In the genomic region with DNA sequence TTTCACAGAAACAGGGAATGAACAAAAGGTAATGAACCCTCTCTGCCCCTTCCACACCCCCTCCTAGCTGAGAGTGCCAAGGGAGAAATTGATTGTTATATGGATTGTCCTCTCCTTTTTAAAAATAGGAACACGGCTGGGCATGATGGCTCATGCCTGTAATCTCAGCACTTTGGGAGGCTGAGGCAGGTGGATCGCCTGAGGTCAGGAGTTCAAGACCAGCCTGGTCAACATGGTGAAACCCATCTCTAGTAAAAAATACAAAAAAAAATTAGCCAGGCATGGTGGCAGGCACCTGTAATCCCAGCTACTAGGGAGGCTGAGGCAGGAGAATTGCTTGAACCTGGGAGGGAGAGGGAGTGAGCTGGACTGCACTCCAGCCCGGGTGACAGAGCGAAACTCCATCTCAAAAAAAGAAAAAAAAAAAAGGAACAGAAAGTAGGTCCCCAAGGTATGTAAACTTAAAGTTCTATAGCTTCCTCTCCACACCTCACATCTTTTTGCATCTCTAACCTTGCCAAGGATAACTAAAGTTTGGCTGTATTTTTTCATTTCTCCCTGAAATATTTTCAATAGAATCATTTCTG, we compare ENCODE assay signal across 8 cellular contexts. TPM values are rescaled to one million over a fixed set of nuclear protein-coding genes. Genes with fewer than 3 reads are reported as not detected.
DNase-seq lines count a peak whose midpoint lies in the region; ATAC-seq and TF ChIP-seq lines count a peak whose summit lies in the region.
"Not testable (repeated sequence)": the region's sequence is repeated elsewhere in the genome, so short reads cannot be mapped to it uniquely, and the experiment has no call there.

No MANE protein-coding gene starts in this region.

- not testable (repeated sequence) for H3K4me3 Mint-ChIP-seq in Calu3 (ENCODE audit: low read depth, unreplicated experiment)

- BruUV-seq in Calu3 (replicated peaks; lab: Mats Ljungman, UMichigan), result not testable (repeated sequence)

- TF ChIP-seq CTCF in Calu3 (IDR thresholded peaks at IDR 0.05; ENCODE audit: unreplicated experiment), result not testable (repeated sequence)

- peaks cover 52% of the 10 kb centered on the region for H3K4me1 Mint-ChIP-seq in Calu3 (ENCODE audit: low read depth, unreplicated experiment)

- H3K9me3 Mint-ChIP-seq in Calu3 (ENCODE audit: low read depth, unreplicated experiment), result not testable (repeated sequence)

- intact Hi-C loops in Calu3 (cut with micrococcal nuclease; ENCODE audit: unreplicated experiment), result not testable (repeated sequence)

- H3K27ac Mint-ChIP-seq in Calu3 (ENCODE audit: unreplicated experiment), result peak overlapping the region; percentile 38

- ATAC-seq in GM18867 (IDR thresholded peaks at IDR 0.05; ENCODE audit: unreplicated experiment) (peak; percentile 66), GM19455 (IDR thresholded peaks at IDR 0.05; ENCODE audit: unreplicated experiment) (peak; percentile 67), GM21786 (IDR thresholded peaks at IDR 0.05; ENCODE audit: unreplicated experiment) (peak; percentile 71), HG03060 (IDR thresholded peaks at IDR 0.05; ENCODE audit: low read depth, unreplicated experiment) (peak; percentile 39), HG03520 (IDR thresholded peaks at IDR 0.05; ENCODE audit: unreplicated experiment) (peak; percentile 56)

- not testable (repeated sequence) for H3K27me3 Mint-ChIP-seq in Calu3 (ENCODE audit: unreplicated experiment)

- not testable (repeated sequence) for DNase-seq in Calu3
- peak; percentile 20 for DNase-seq in NOMO-1 treated with dmso at 0.1 percent for 144 hours (lab: John Stamatoyannopoulos, UW; ENCODE audit: unreplicated experiment)
- DNase-seq in germinal center (ENCODE audit: low spot score), result peak; percentile 49

- CTCF ChIA-PET in Calu3 (lab: Charles Lee), result interaction anchor here (0.6 to 1.2 kb wide), 2 partner anchors 13 to 429 kb away, joined by 3 to 5 read pairs; no protein-coding TSS in a partner anchor

- peaks cover 90% of the 10 kb centered on the region for H3K36me3 Mint-ChIP-seq in Calu3 (ENCODE audit: insufficient read depth, unreplicated experiment)

RNA-seq across cellular contexts. Expression of gene GMCL1, which starts 26.6 kb away (rescaled TPM):
- total RNA-seq in Calu3 (2022), result 63.8 and 76.4 TPM in 2 replicates
